In the genomic region with DNA sequence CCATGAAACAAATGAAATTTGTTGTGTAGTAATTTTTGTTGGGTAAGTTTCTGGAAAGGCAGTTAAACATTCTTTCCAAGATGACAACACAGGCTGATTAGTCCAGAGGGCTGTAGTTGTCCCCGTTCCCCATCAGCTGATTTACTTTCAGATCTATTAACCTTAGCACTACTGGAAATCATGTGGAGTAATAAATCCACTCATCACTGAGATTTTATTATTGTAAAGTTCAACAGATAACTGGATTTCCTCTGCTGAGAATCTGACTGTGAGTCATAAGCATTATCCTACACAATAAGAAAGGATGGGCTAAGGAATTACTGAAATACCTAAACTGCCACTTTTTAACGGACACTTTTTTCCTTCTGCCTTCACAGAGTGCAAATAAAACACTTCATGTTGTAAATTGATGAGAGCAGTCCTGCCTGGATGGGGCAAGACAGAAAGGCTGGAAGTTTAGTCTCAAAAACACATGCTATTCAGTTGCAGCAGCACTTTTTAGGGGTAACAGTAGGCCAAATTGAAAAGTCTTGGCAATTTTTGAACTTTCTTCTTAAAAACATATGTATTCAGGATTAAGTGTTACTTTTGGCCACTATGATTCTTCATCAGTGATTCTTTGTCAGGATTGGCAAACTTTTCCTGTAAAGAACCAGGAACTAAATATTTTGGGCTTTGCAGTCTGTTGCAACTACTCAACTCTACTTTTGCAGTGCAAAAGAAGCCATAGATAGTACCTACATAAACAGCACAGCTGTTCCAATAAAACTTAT, we compare ENCODE assay signal across 8 cellular contexts. TPM values are rescaled to one million over a fixed set of nuclear protein-coding genes. Genes with fewer than 3 reads are reported as not detected.
DNase-seq lines count a peak whose midpoint lies in the region; ATAC-seq and TF ChIP-seq lines count a peak whose summit lies in the region.

No MANE protein-coding gene starts in this region.

- RAD21 ChIA-PET in HCT116 (lab: Charles Lee; ENCODE audit: low non-redundant PET in 1 of 2, low total read pairs in 2 of 2, uncharacterized antibody in 2 of 2, unreplicated experiment in 2 of 2): no interaction called here

- TF ChIP-seq POLR2A in HCT116 (IDR thresholded peaks at IDR 0.05; ENCODE audit: borderline replicate concordance, extremely low read depth, insufficient read depth, insufficient read length) (no peak), spleen (IDR thresholded peaks at IDR 0.05) (no peak)

- H3K4me3 ChIP-seq in HCT116 (replicated peaks in 1 of 2; ENCODE audit: low read depth in 1 of 2, low read length in 2 of 2): no peak overlapping the region
- H3K4me3 ChIP-seq in astrocyte of the spinal cord (ENCODE audit: low read depth, low read length): no peak overlapping the region
- H3K4me3 ChIP-seq in spleen: peak overlapping the region in 2 of 8 donors; percentile 0 to 44

- TF ChIP-seq CTCF in HCT116 (IDR thresholded peaks at IDR 0.05 in 2 of 3, conservative IDR thresholded peaks at IDR 0.05 in 1 of 3; ENCODE audit: borderline replicate concordance in 1 of 3, insufficient read depth in 1 of 3, low read depth in 2 of 3, low read length in 2 of 3) (no peak), astrocyte of the spinal cord (IDR thresholded peaks at IDR 0.05; ENCODE audit: low read depth, low read length) (no peak), spleen (IDR thresholded peaks at IDR 0.05 in 8 of 11, conservative IDR thresholded peaks at IDR 0.05 in 3 of 11) (no peak)

- WGBS in spleen, 5 donors: 17 to 48% (median 25%) methylated on average over 2 of the region's 2 CpGs

- H3K27me3 ChIP-seq in HCT116 (ENCODE audit: insufficient read depth, low read length) (no peaks in the 10 kb centered on the region), spleen (replicated peaks in 1 of 7) (no peaks in the 10 kb centered on the region)

- H3K9ac ChIP-seq in HCT116 (ENCODE audit: low read length): peak overlapping the region; percentile 13; the same call in 1 of the 2 replicates

- H3K4me2 ChIP-seq in HCT116 (ENCODE audit: low read length): peak overlapping the region; percentile 53

- in situ Hi-C loops in astrocyte of the spinal cord (cut with HindIII; ENCODE audit: low sequenced_read_pairs): no loop called here

- TF ChIP-seq RAD21 in HCT116 (IDR thresholded peaks at IDR 0.05; ENCODE audit: low read depth): no peak

- DNase-seq in HCT116 (ENCODE audit: low read depth, low spot score) (no peak), astrocyte of the spinal cord (ENCODE audit: low read depth, low spot score) (peak; percentile 52), iris pigment epithelial cell (ENCODE audit: low read depth) (peak; percentile 83), spleen (no peak), T-helper 9 cell (no peak), HUDEP-2 (lab: John Stamatoyannopoulos, UW; ENCODE audit: unreplicated experiment in 76 of 76) (no peak), SW480 (ENCODE audit: low spot score) (no peak), activated T-cell treated with anti-CD3 and anti-CD28 coated beads for 4 hours (no peak)

- no peaks in the 10 kb centered on the region for H3K36me3 ChIP-seq in HCT116 (ENCODE audit: control insufficient read depth in 1 of 2, insufficient read depth in 2 of 2, low read length in 2 of 2)
- peaks cover 0 to 20% (median 0%) of the 10 kb centered on the region in 6 donors for H3K36me3 ChIP-seq in spleen

- intact Hi-C loops in HCT116 (cut with micrococcal nuclease): no loop called here
- intact Hi-C loops in spleen (cut with DNase I; ENCODE audit: low total_unique reads): no loop called here

- H3K27ac ChIP-seq in HCT116 (ENCODE audit: low read depth, low read length) (no peak overlapping the region), spleen (peak overlapping the region in 7 of 8 donors; percentile 80 to 97 (median 96))

- peaks cover 4 to 36% of the 10 kb centered on the region in 2 experiments; a peak in 3 of 4 replicates for H3K4me1 ChIP-seq in HCT116 (ENCODE audit: control insufficient read depth in 1 of 2, insufficient read depth in 2 of 2, low read length in 2 of 2)
- peaks cover 35 to 100% (median 99%) of the 10 kb centered on the region in 6 donors for H3K4me1 ChIP-seq in spleen

- no peaks in the 10 kb centered on the region for H3K79me2 ChIP-seq in HCT116 (ENCODE audit: insufficient read depth, low read length)

- POLR2A ChIA-PET in HCT116 (lab: Charles Lee): no interaction called here

- peak overlapping the region; percentile 51 for H2AFZ ChIP-seq in HCT116 (ENCODE audit: low read depth, low read length, poor library complexity, severe bottlenecking)

- H3K9me3 ChIP-seq in HCT116 (ENCODE audit: control insufficient read depth in 1 of 2, insufficient read depth in 1 of 2, low read depth in 1 of 2, low read length in 2 of 2) (no peaks in the 10 kb centered on the region), spleen (no peaks in the 10 kb centered on the region)

- no TSS peak for BruUV-seq in HCT116 (replicated peaks; lab: Mats Ljungman, UMichigan)

- no peaks in the 10 kb centered on the region for H4K20me1 ChIP-seq in HCT116 (ENCODE audit: insufficient read depth)

- ATAC-seq in HCT116: peak; percentile 40; the same call in 1 of the 2 replicates

- no peaks in the 10 kb centered on the region for H3K9me2 ChIP-seq in HCT116 (ENCODE audit: insufficient read depth)

- CTCF ChIA-PET in HCT116 (lab: Charles Lee): interaction anchor here (1.0 kb wide), 1 partner anchor 12 kb away, joined by 3 read pairs; no protein-coding TSS in a partner anchor

TF ChIP-seq in HCT116, 20 proteins besides CTCF, POLR2A, EP300 and RAD21:
- TF ChIP-seq EZH2phosphoT487 (IDR thresholded peaks at IDR 0.05; ENCODE audit: borderline replicate concordance) (no peak), FOSL1 (IDR thresholded peaks at IDR 0.05; ENCODE audit: low read depth) (no peak), MAX (IDR thresholded peaks at IDR 0.05) (no peak), SRF (IDR thresholded peaks at IDR 0.05; ENCODE audit: low read depth) (no peak), REST (IDR thresholded peaks at IDR 0.05; ENCODE audit: low read depth) (no peak), EZH2 (IDR thresholded peaks at IDR 0.05) (no peak), TCF7L2 (IDR thresholded peaks at IDR 0.05; ENCODE audit: borderline replicate concordance, extremely low read depth, insufficient read depth, insufficient read length) (no peak), JUND (IDR thresholded peaks at IDR 0.05) (no peak), EGR1 (IDR thresholded peaks at IDR 0.05; ENCODE audit: low read depth) (no peak)
- TF ChIP-seq, protein P1, sequence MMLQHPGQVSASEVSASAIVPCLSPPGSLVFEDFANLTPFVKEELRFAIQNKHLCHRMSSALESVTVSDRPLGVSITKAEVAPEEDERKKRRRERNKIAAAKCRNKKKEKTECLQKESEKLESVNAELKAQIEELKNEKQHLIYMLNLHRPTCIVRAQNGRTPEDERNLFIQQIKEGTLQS (IDR thresholded peaks at IDR 0.05): no peak
- TF ChIP-seq, protein P2, sequence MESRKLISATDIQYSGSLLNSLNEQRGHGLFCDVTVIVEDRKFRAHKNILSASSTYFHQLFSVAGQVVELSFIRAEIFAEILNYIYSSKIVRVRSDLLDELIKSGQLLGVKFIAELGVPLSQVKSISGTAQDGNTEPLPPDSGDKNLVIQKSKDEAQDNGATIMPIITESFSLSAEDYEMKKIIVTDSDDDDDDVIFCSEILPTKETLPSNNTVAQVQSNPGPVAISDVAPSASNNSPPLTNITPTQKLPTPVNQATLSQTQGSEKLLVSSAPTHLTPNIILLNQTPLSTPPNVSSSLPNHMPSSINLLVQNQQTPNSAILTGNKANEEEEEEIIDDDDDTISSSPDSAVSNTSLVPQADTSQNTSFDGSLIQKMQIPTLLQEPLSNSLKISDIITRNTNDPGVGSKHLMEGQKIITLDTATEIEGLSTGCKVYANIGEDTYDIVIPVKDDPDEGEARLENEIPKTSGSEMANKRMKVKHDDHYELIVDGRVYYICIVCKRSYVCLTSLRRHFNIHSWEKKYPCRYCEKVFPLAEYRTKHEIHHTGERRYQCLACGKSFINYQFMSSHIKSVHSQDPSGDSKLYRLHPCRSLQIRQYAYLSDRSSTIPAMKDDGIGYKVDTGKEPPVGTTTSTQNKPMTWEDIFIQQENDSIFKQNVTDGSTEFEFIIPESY (IDR thresholded peaks at IDR 0.05; ENCODE audit: extremely low read depth, insufficient replicate concordance, low read length): no peak
TF ChIP-seq in HCT116: peak in this region for 0.

RNA-seq across cellular contexts. Expression of gene STOM, which starts 7.1 kb away (rescaled TPM):
- 22.4 TPM for total RNA-seq in HCT116 (2021; ENCODE audit: unreplicated experiment)
- 13.6 and 16.1 TPM in 2 replicates for polyA plus RNA-seq in HCT116 (2012)
- 100 to 1,000 TPM; 265 to 493 (median 335) TPM for total RNA-seq in spleen
- 10 to 100 TPM; 42.7 to 91.6 (median 80.7) TPM for polyA plus RNA-seq in spleen

Comparison
In these comparisons a context has a peak if more than half of its experiments do, and no peak if none do; other contexts are left out.
1. DNase-seq: peak in astrocyte of the spinal cord (single experiment) and iris pigment epithelial cell (single experiment); none in HCT116 (single experiment), spleen (single experiment), T-helper 9 cell (single experiment), HUDEP-2 (0 of 76), SW480 (single experiment) and activated T-cell treated with anti-CD3 and anti-CD28 coated beads for 4 hours (single experiment).
2. RNA of gene STOM, which starts 7.1 kb away (total RNA-seq): 265 to 493 TPM in spleen; 22.4 TPM in HCT116 (single experiment); every median in the first group is over 10 times any median in the second.